8 cellular contexts compared by ENCODE assay signal in the genomic region with DNA sequence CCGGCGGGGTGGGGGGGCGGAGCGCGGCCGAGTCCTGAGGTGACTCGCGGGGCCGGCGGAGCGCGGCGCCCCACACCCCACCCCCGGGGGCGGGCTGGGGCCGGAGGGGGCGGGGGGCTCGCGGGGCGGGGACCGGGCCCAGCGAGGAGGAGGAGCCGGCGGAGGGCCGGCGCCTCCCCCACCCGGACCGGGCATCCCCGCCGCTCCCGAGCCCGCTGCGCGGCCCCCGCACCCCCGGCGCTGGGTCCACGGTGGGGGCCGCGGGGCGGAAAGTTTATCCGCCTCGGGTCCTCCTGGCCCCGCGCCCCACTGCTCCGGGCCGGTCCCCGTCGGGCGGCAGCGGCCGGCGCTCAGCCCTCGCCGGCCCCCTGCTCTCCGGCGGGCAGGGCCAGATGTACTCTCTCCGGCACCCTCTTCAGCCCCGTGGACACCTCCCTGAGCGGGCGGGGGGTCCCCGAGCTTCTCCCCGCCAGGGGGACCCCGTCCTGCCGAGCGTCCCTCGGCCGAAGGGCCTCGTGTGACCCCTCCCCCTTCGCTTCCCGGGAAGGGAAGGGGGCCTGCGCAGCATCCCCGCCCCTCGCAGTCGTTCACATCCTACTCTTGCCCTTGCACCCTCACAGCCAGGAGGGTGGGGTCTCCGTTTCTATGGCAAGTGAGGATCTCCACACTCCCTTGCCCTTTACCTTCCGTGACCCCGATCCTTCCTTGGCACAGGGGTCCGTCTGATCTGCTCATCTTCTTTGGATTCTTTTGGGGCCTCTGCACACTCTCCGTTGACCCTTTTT. TPM values are rescaled to one million over a fixed set of nuclear protein-coding genes. Genes with fewer than 3 reads are reported as not detected.
DNase-seq lines count a peak whose midpoint lies in the region; ATAC-seq and TF ChIP-seq lines count a peak whose summit lies in the region.

No MANE protein-coding gene starts in this region.

- 1 to 3% methylated on average over 26 to 80 of the region's 80 CpGs for WGBS in lung, 2 donors

- peaks cover 9 to 23% of the 10 kb centered on the region in 2 donors for H3K4me1 ChIP-seq in lung (ENCODE audit: control insufficient read depth in 2 of 2, insufficient read depth in 2 of 2, low read length in 2 of 2)

- H3K36me3 ChIP-seq in lung (ENCODE audit: control insufficient read depth in 2 of 2, insufficient read depth in 2 of 2, low read length in 2 of 2): no peaks in the 10 kb centered on the region

- DNase-seq in activated CD4-positive, CD25-positive, alpha-beta regulatory T cell treated with anti-CD3 and anti-CD28 coated beads, Interleukin-2, amount 50 U/mL, for 72 hours: peak; percentile 48
- DNase-seq in dorsolateral prefrontal cortex (peak in 3 of 10 donors; percentile 10 to 57 (median 46)), lung (ENCODE audit: low spot score) (no peak), dedifferentiated amniotic fluid mesenchymal stem cell (ENCODE audit: extremely low spot score) (no peak)
- DNase-seq in stimulated activated CD8-positive, alpha-beta memory T cell treated with anti-CD3 and anti-CD28 coated beads, Interleukin-15, amount 100 ng/mL, for 1 hour (ENCODE audit: low read depth): peak; percentile 4

- H3K27ac ChIP-seq in dorsolateral prefrontal cortex (peak overlapping the region in 48 of 59 donors; percentile 6 to 88 (median 72)), lung (ENCODE audit: low read depth in 1 of 2, low read length in 1 of 2) (peak overlapping the region in 1 of 2 donors; percentile 95)

- no peaks in the 10 kb centered on the region for H3K9me3 ChIP-seq in lung (ENCODE audit: control insufficient read depth in 2 of 2, insufficient read depth in 1 of 2, low read length in 1 of 2)

- intact Hi-C loops in dorsolateral prefrontal cortex (cut with DNase I): loop anchor here (5.0 to 10.0 kb wide), 5 partner anchors 84 to 996 kb away; a partner anchor contains a TSS

- no peaks in the 10 kb centered on the region for H3K27me3 ChIP-seq in dorsolateral prefrontal cortex
- H3K27me3 ChIP-seq in lung (ENCODE audit: control insufficient read depth, insufficient read depth): no peaks in the 10 kb centered on the region

- H3K4me3 ChIP-seq in GM08714 (ENCODE audit: low read length) (peak overlapping the region; percentile 69), dorsolateral prefrontal cortex (peak overlapping the region; percentile 60 to 93 (median 81)), lung (peak overlapping the region; percentile 73)

- TF ChIP-seq CTCF in dorsolateral prefrontal cortex (IDR thresholded peaks at IDR 0.05 in 54 of 56, conservative IDR thresholded peaks at IDR 0.05 in 2 of 56; ENCODE audit: low read depth in 1 of 56, partially characterized antibody in 56 of 56) (peak in 13 of 56 donors; percentile 9 to 33 (median 18)), lung (IDR thresholded peaks at IDR 0.05; ENCODE audit: control extremely low read depth, extremely low read depth) (no peak)

- ATAC-seq in HG03520 (IDR thresholded peaks at IDR 0.05; ENCODE audit: unreplicated experiment): peak; percentile 1
- no peak for ATAC-seq in lung (ENCODE audit: insufficient read depth, low FRiP score)
- no peak for ATAC-seq in GM18519 (IDR thresholded peaks at IDR 0.05; ENCODE audit: low FRiP score, unreplicated experiment)

RNA-seq across cellular contexts. Expression of a gene that starts 0.7 kb away (rescaled TPM):
- 100 to 1,000 TPM in 119 of 120 experiments, 10 to 100 TPM in 1; 90.3 to 173 (median 139) TPM for total RNA-seq in dorsolateral prefrontal cortex
- total RNA-seq in lung: 10 to 100 TPM; 48.1 to 52.3 TPM
- 100 to 1,000 TPM in 1 of 2 donors, 10 to 100 TPM in 1; 52.3 to 140 TPM for polyA plus RNA-seq in lung

Comparison
In these comparisons a context has a peak if more than half of its experiments do, and no peak if none do; other contexts are left out.
1. DNase-seq: peak in activated CD4-positive, CD25-positive, alpha-beta regulatory T cell treated with anti-CD3 and anti-CD28 coated beads, Interleukin-2, amount 50 U/mL, for 72 hours (single experiment) and stimulated activated CD8-positive, alpha-beta memory T cell treated with anti-CD3 and anti-CD28 coated beads, Interleukin-15, amount 100 ng/mL, for 1 hour (single experiment); none in lung (single experiment) and dedifferentiated amniotic fluid mesenchymal stem cell (single experiment).
2. Peak in every context shown above with its lines, with median percentiles within 50 percentile points of each other: H3K4me3 ChIP-seq.